In genomic region chr7:114650491-114650890, GRCh38 we compare ENCODE assay signal across 23 cellular contexts.
DNase-seq lines count a peak whose midpoint lies in the region; FAIRE-seq and TF ChIP-seq lines count a peak whose summit lies in the region.
"Had no signal": no experiment of that assay in that cellular context is flagged by ENCODE, and none has a peak within 500 bp of the region (broad histone marks: within the 10 kb centered on the region; RNA-seq: fewer than 3 reads in every experiment).

No MANE protein-coding gene starts in this region.

- H3K4me3 ChIP-seq in NT2/D1 (ENCODE audit: insufficient read length, low read depth) = no peak overlapping the region
- H3K4me3 ChIP-seq: BLaER1 had no signal

- H3K4me1 Mint-ChIP-seq in endothelial cell (ENCODE audit: unreplicated experiment) = no peaks in the 10 kb centered on the region

- no peaks in the 10 kb centered on the region for H3K27me3 Mint-ChIP-seq in endothelial cell (ENCODE audit: unreplicated experiment)
- H3K27me3 Mint-ChIP-seq: CD4-positive, alpha-beta T cell had no signal

- no peak for TF ChIP-seq POLR2A in GM12892 (IDR thresholded peaks at IDR 0.05; ENCODE audit: low read depth, low read length)

- H3K4me1 ChIP-seq in NT2/D1 (ENCODE audit: insufficient read depth, insufficient read length) = no peaks in the 10 kb centered on the region
- H3K4me1 ChIP-seq: BLaER1, Caco-2 had no signal

- no peak overlapping the region for H3K27ac Mint-ChIP-seq in endothelial cell (ENCODE audit: unreplicated experiment)
- H3K27ac Mint-ChIP-seq: CD4-positive, alpha-beta T cell; H9; HFFc6 had no signal

- H3K9me3 Mint-ChIP-seq in endothelial cell (ENCODE audit: unreplicated experiment) = no peaks in the 10 kb centered on the region
- H3K9me3 Mint-ChIP-seq: CD4-positive, alpha-beta T cell; H9; HFFc6 had no signal

- DNase-seq in NCI-H1417 (lab: John Stamatoyannopoulos, UW) = peak in 2 of 3 experiments; percentile 19 to 34
- no peak for DNase-seq in NCI-H1417 treated with DMSO at 0.1 percent for 48 hours (lab: John Stamatoyannopoulos, UW)
- DNase-seq in GM12892 (ENCODE audit: insufficient read length) = no peak
- peak; percentile 33 for DNase-seq in NT2/D1 (ENCODE audit: low read depth, low spot score)
- DNase-seq in iPS-NIHi7 (ENCODE audit: extremely low spot score) = peak; percentile 33
- no peak for DNase-seq in NOMO-1 treated with dmso at 0.1 percent for 144 hours (lab: John Stamatoyannopoulos, UW; ENCODE audit: unreplicated experiment)
- no peak for DNase-seq in middle frontal gyrus (ENCODE audit: extremely low spot score, low spot score)
- DNase-seq in endothelial cell (ENCODE audit: low spot score) = no peak
- DNase-seq: ACHN; Caco-2; CD4-positive, alpha-beta T cell; DMS 273 treated with DMSO at 0.1 percent for 48 hours; H9; HFFc6; Karpas-422; NCI-H1436; NCI-H2029; NCI-H2171 treated with DMSO at 0.1 percent for 48 hours; SIG-M5; SK-N-SH; T-helper 2 cell had no signal

- H3K36me3 ChIP-seq in NT2/D1 (ENCODE audit: insufficient read depth, insufficient read length, low read length) = no peaks in the 10 kb centered on the region
- H3K36me3 ChIP-seq: BLaER1 had no signal

- H3K4me3 Mint-ChIP-seq in endothelial cell (ENCODE audit: unreplicated experiment) = no peak overlapping the region
- H3K4me3 Mint-ChIP-seq: CD4-positive, alpha-beta T cell; H9; HFFc6 had no signal

- TF ChIP-seq CTCF in endothelial cell (IDR thresholded peaks at IDR 0.05; ENCODE audit: unreplicated experiment) = no peak

- H3K9ac ChIP-seq in NT2/D1 (ENCODE audit: insufficient read length, low read depth) = no peak overlapping the region
- H3K9ac ChIP-seq: BLaER1, SK-N-SH had no signal

- H3K36me3 Mint-ChIP-seq in endothelial cell (ENCODE audit: low read depth, unreplicated experiment) = no peaks in the 10 kb centered on the region

- no peaks in the 10 kb centered on the region for H3K9me3 ChIP-seq in NT2/D1 (ENCODE audit: insufficient read depth, low read length)
- H3K9me3 ChIP-seq: BLaER1, Caco-2, SK-N-SH had no signal

- peak; percentile 14 for FAIRE-seq in GM12892 (lab: Jason Lieb, UNC)
- FAIRE-seq: G401.6 had no signal

- no peaks in the 10 kb centered on the region for H3K27me3 ChIP-seq in NT2/D1 (ENCODE audit: insufficient read depth, insufficient read length)
- H3K27me3 ChIP-seq: BLaER1 had no signal

Comparison
In these comparisons a context has a peak if more than half of its experiments do, and no peak if none do; other contexts are left out.
1. DNase-seq: peak in NCI-H1417 (2 of 3), NT2/D1 (single experiment) and iPS-NIHi7 (single experiment); none in NCI-H1417 treated with DMSO at 0.1 percent for 48 hours (single experiment), GM12892 (single experiment), NOMO-1 treated with dmso at 0.1 percent for 144 hours (single experiment), middle frontal gyrus (single experiment) and endothelial cell (single experiment).